In the genomic region with DNA sequence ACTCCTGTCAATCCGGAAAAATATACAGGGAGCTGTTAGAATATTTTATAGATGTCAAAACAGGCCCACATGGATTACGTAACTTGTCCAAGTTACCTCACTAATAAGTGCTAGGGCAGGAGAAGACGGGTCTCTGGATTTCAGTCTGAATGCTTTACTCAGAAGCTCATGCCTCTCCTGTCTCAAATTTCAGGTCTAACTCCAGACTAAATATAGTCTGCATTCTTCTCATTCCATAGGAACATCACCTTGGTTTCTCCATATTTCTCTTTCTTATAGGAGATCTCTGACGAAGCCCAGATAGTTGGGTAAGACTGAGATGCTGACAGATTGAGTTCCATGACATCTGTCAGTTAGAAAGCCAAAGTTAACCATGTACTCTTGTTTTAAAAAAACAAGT, we compare ENCODE assay signal across 14 cellular contexts.
DNase-seq lines count a peak whose midpoint lies in the region; ATAC-seq and TF ChIP-seq lines count a peak whose summit lies in the region.
"Had no signal": no experiment of that assay in that cellular context is flagged by ENCODE, and none has a peak within 500 bp of the region (broad histone marks: within the 10 kb centered on the region; RNA-seq: fewer than 3 reads in every experiment).

No MANE protein-coding gene starts in this region.

- H3K4me3 ChIP-seq in AG10803 (ENCODE audit: low read length) (no peak overlapping the region), cardiac fibroblast (replicated peaks in 1 of 2; ENCODE audit: low read depth in 2 of 2, low read length in 2 of 2) (no peak overlapping the region), mesendoderm (ENCODE audit: low read length) (no peak overlapping the region), A673 (ENCODE audit: low read depth, low read length, poor library complexity, severe bottlenecking) (no peak overlapping the region)
- H3K4me3 ChIP-seq: BLaER1, lung had no signal

- H2BK5ac ChIP-seq in mesendoderm (ENCODE audit: low read length), result no peak overlapping the region

- no peaks in the 10 kb centered on the region for H3K36me3 ChIP-seq in mesendoderm (ENCODE audit: control insufficient read depth, insufficient read depth, low read length)
- no peaks in the 10 kb centered on the region for H3K36me3 ChIP-seq in A673 (ENCODE audit: insufficient read depth, low read length, poor library complexity, severe bottlenecking)

- no peak overlapping the region for H3K18ac ChIP-seq in mesendoderm (ENCODE audit: low read length)

- H3K9me3 ChIP-seq in A673 (ENCODE audit: low read depth, low read length, poor library complexity, severe bottlenecking), result no peaks in the 10 kb centered on the region
- H3K9me3 ChIP-seq: BLaER1 had no signal

- peak; percentile 69 for DNase-seq in AG10803 (ENCODE audit: low read depth)
- DNase-seq in M059J (ENCODE audit: low read depth), result peak; percentile 31
- DNase-seq in cardiac fibroblast (ENCODE audit: low read depth in 2 of 2), result peak; percentile 45 to 79
- peak; percentile 59 for DNase-seq in mesendoderm
- DNase-seq in A673 (ENCODE audit: low spot score), result no peak
- DNase-seq in activated CD4-positive, alpha-beta T cell treated with anti-CD3 and anti-CD28 coated beads for 1 hour, result no peak
- DNase-seq: activated CD8-positive, alpha-beta memory T cell treated with anti-CD3 and anti-CD28 coated beads, Interleukin-2, amount 10 ng/mL, durations not matched to agents 7 days and 5 days; NCI-H345; stimulated activated naive CD4-positive, alpha-beta T cell had no signal

- no peaks in the 10 kb centered on the region for H3K79me1 ChIP-seq in mesendoderm (ENCODE audit: low read length)

- CTCF ChIA-PET in A673 (lab: Charles Lee), result no interaction called here

- no peak overlapping the region for H3K9ac ChIP-seq in mesendoderm (ENCODE audit: low read length)
- H3K9ac ChIP-seq: BLaER1, parathyroid adenoma had no signal

- no peak overlapping the region for H3K4me2 ChIP-seq in mesendoderm (ENCODE audit: low read length)
- H3K4me2 ChIP-seq: BLaER1 had no signal

- no peak overlapping the region for H2BK15ac ChIP-seq in mesendoderm (replicated peaks; ENCODE audit: low read depth)

- no peaks in the 10 kb centered on the region for H3K27me3 ChIP-seq in mesendoderm (ENCODE audit: insufficient read depth, low read length, poor library complexity)
- H3K27me3 ChIP-seq in A673 (replicated peaks; ENCODE audit: insufficient read depth, low read depth, low read length, poor library complexity), result no peaks in the 10 kb centered on the region
- H3K27me3 ChIP-seq: BLaER1 had no signal

- no peak overlapping the region for H2BK120ac ChIP-seq in mesendoderm (ENCODE audit: low read depth, low read length)

- H4K5ac ChIP-seq in mesendoderm (ENCODE audit: low read length), result no peak overlapping the region

- H3K27ac ChIP-seq in mesendoderm (ENCODE audit: low read depth, low read length), result no peak overlapping the region
- no peak overlapping the region for H3K27ac ChIP-seq in A673 (ENCODE audit: low read depth, low read length, poor library complexity, severe bottlenecking)
- H3K27ac ChIP-seq: BLaER1, parathyroid adenoma had no signal

- no peak for ATAC-seq in HG02938 (IDR thresholded peaks at IDR 0.05; ENCODE audit: unreplicated experiment)
- no peak for ATAC-seq in HG03039 (IDR thresholded peaks at IDR 0.05; ENCODE audit: unreplicated experiment)
- ATAC-seq: activated CD8-positive, alpha-beta memory T cell treated with anti-CD3 and anti-CD28 coated beads, Interleukin-2, amount 10 ng/mL, durations not matched to agents 7 days and 5 days had no signal

- no peak overlapping the region for H3K23ac ChIP-seq in mesendoderm (ENCODE audit: low read length)

- no peaks in the 10 kb centered on the region for H3K79me2 ChIP-seq in mesendoderm (ENCODE audit: control insufficient read depth, insufficient read depth, low read length)
- H3K79me2 ChIP-seq: parathyroid adenoma had no signal

- no peak for TF ChIP-seq CTCF in AG10803 (conservative IDR thresholded peaks at IDR 0.05; ENCODE audit: low read length)
- TF ChIP-seq CTCF in cardiac fibroblast (IDR thresholded peaks at IDR 0.05; ENCODE audit: low read depth, low read length), result no peak
- TF ChIP-seq CTCF in A673 (conservative IDR thresholded peaks at IDR 0.05; ENCODE audit: low read depth, low read length), result no peak

- POLR2A ChIA-PET in A673 (lab: Charles Lee; ENCODE audit: low non-redundant PET), result no interaction called here

- no peak overlapping the region for H2AK5ac ChIP-seq in mesendoderm (ENCODE audit: low read length)

- WGBS in mesendoderm (ENCODE audit: extremely low coverage, insufficient coverage, low lambda C conversion rate), result no CpG with 5 or more reads among the region's 4 CpGs

- H4K8ac ChIP-seq in mesendoderm (ENCODE audit: low read depth, low read length), result no peak overlapping the region

- intact Hi-C loops in A673 (cut with micrococcal nuclease; ENCODE audit: unreplicated experiment), result loop anchor here (10.0 kb wide), 1 partner anchor 407 kb away; no protein-coding TSS in a partner anchor

- H3K4me1 ChIP-seq in mesendoderm (ENCODE audit: control insufficient read depth, low read depth, low read length) (no peaks in the 10 kb centered on the region), A673 (ENCODE audit: insufficient read depth, low read length, poor library complexity, severe bottlenecking) (no peaks in the 10 kb centered on the region)
- H3K4me1 ChIP-seq: BLaER1, parathyroid adenoma had no signal

- H3K4ac ChIP-seq in mesendoderm (ENCODE audit: low read depth, low read length), result no peak overlapping the region

- no TSS peak for BruUV-seq in A673 (replicated peaks; lab: Mats Ljungman, UMichigan)

- no peak overlapping the region for H3K56ac ChIP-seq in mesendoderm (ENCODE audit: low read length)

Comparison
In these comparisons a context has a peak if more than half of its experiments do, and no peak if none do; other contexts are left out.
1. DNase-seq: peak in AG10803 (single experiment), M059J (single experiment), cardiac fibroblast (2 of 2) and mesendoderm (single experiment); none in A673 (single experiment) and activated CD4-positive, alpha-beta T cell treated with anti-CD3 and anti-CD28 coated beads for 1 hour (single experiment).